Comparison of ENCODE assay signal across 29 cellular contexts in genomic region chr1:77354996-77355395, GRCh38.
"Had no signal": no experiment of that assay in that cellular context is flagged by ENCODE, and none has a peak within 500 bp of the region (broad histone marks: within the 10 kb centered on the region; RNA-seq: fewer than 3 reads in every experiment).

No MANE protein-coding gene starts in this region.

- H3K27ac ChIP-seq: esophagus muscularis mucosa, gastrocnemius medialis, left ventricle myocardium inferior, pancreas, psoas muscle, sigmoid colon, stomach, tibial artery, upper lobe of right lung had no signal

- H3K9me3 ChIP-seq: gastrocnemius medialis, left ventricle myocardium inferior, pancreas, psoas muscle, sigmoid colon, stomach, tibial artery, upper lobe of right lung had no signal

- H3K36me3 ChIP-seq: esophagus muscularis mucosa, gastrocnemius medialis, left ventricle myocardium inferior, pancreas, sigmoid colon, stomach, tibial artery, upper lobe of right lung had no signal

- H3K4me3 ChIP-seq: esophagus muscularis mucosa, gastrocnemius medialis, left ventricle myocardium inferior, lung, pancreas, psoas muscle, sigmoid colon, stomach, tibial artery, upper lobe of right lung had no signal

- H3K27me3 ChIP-seq: esophagus muscularis mucosa, gastrocnemius medialis, pancreas, sigmoid colon, stomach, tibial artery, upper lobe of right lung had no signal

- ATAC-seq: activated CD4-positive, alpha-beta T cell treated with anti-CD3 and anti-CD28 coated beads for 36 hours; activated CD8-positive, alpha-beta memory T cell treated with anti-CD3 and anti-CD28 coated beads, Interleukin-2, amount 10 ng/mL, durations not matched to agents 7 days and 5 days; activated CD8-positive, alpha-beta T cell treated with anti-CD3 and anti-CD28 coated beads, Interleukin-2, amount 10 ng/mL, durations not matched to agents 7 days and 5 days; gastrocnemius medialis; pancreas; psoas muscle; stimulated activated naive B cell treated with anti-CD40 and anti-IgM and Interleukin-4, amounts not matched to agents 10 μg/mL and 1 μg/mL and 100 μg/mL, for 72 hours; upper lobe of right lung had no signal

- FAIRE-seq: pancreas had no signal

- DNase-seq: activated B cell treated with CpG ODN at 0.5 μM for 24 hours; activated CD4-positive, alpha-beta T cell treated with anti-CD3 and anti-CD28 coated beads for 36 hours; activated CD8-positive, alpha-beta memory T cell treated with anti-CD3 and anti-CD28 coated beads, Interleukin-2, amount 10 ng/mL, durations not matched to agents 7 days and 5 days; activated CD8-positive, alpha-beta T cell treated with anti-CD3 and anti-CD28 coated beads, Interleukin-2, amount 10 ng/mL, durations not matched to agents 7 days and 5 days; activated effector memory CD4-positive, alpha-beta T cell treated with Interleukin-2 at 50 U/mL for 16 hours; activated naive CD4-positive, alpha-beta T cell treated with Interleukin-2 at 50 U/mL for 16 hours; activated naive CD8-positive, alpha-beta T cell treated with anti-CD3 and anti-CD28 coated beads, Interleukin-2, amount 10 ng/mL, durations not matched to agents 7 days and 5 days; activated T-cell treated with anti-CD3 and anti-CD28 coated beads for 4 hours; amygdala; caudate nucleus; cortex of kidney; endodermal cell; gastrocnemius medialis; glutamatergic neuron; islet precursor cell; left ventricle myocardium inferior; mesendoderm; pancreas; psoas muscle; sigmoid colon; stimulated activated CD4-positive, alpha-beta T cell treated with anti-CD3 and anti-CD28 coated beads, Interleukin-15, amount 100 ng/mL, for 24 hours; stimulated activated CD4-positive, alpha-beta T cell treated with anti-CD3 and anti-CD28 coated beads, Interleukin-2, amount 100 ng/mL, for 24 hours; stimulated activated naive B cell treated with anti-CD40 and anti-IgM and Interleukin-4, amounts not matched to agents 10 μg/mL and 1 μg/mL and 100 μg/mL, for 72 hours; stomach; T-helper 1 cell; tibial artery; upper lobe of right lung had no signal

- H3K4me1 ChIP-seq: esophagus muscularis mucosa, gastrocnemius medialis, left ventricle myocardium inferior, pancreas, psoas muscle, sigmoid colon, stomach, tibial artery, upper lobe of right lung had no signal
